9 cellular contexts compared by ENCODE assay signal in genomic region chr4:128461300-128462103, GRCh38.
DNase-seq lines count a peak whose midpoint lies in the region; ATAC-seq, FAIRE-seq and TF ChIP-seq lines count a peak whose summit lies in the region.
"Had no signal": no experiment of that assay in that cellular context is flagged by ENCODE, and none has a peak within 500 bp of the region (broad histone marks: within the 10 kb centered on the region; RNA-seq: fewer than 3 reads in every experiment).

No MANE protein-coding gene starts in this region.

- TF ChIP-seq EP300 in HepG2 (IDR thresholded peaks at IDR 0.05; ENCODE audit: low read depth in 2 of 2, low read length in 2 of 2): no peak
- no peak for TF ChIP-seq EP300 in HepG2 (CRISPR knock-in tag; IDR thresholded peaks at IDR 0.05; ENCODE audit: borderline replicate concordance)

- H3K79me2 ChIP-seq in HepG2 (ENCODE audit: insufficient read depth, low read length) (no peaks in the 10 kb centered on the region), OCI-LY3 (ENCODE audit: low read length) (no peaks in the 10 kb centered on the region)

- no peak overlapping the region for H3K9ac ChIP-seq in HepG2 (ENCODE audit: insufficient read depth, low read depth, low read length)
- H3K9ac ChIP-seq in OCI-LY3 (ENCODE audit: low read length): no peak overlapping the region

- intact Hi-C loops in HepG2 (cut with micrococcal nuclease; ENCODE audit: unreplicated experiment): no loop called here
- intact Hi-C loops in right lobe of liver (cut with DNase I): no loop called here
- intact Hi-C loops in aorta (cut with DNase I): no loop called here

- H3K4me2 ChIP-seq in HepG2 (ENCODE audit: low read depth, low read length) (no peak overlapping the region), OCI-LY3 (ENCODE audit: low read length) (peak overlapping the region; percentile 29; the same call in 1 of the 2 replicates)

- no peak for TF ChIP-seq RAD21 in HepG2 (CRISPR knock-in tag; IDR thresholded peaks at IDR 0.05)

- H3K27ac ChIP-seq in HepG2 (ENCODE audit: extremely low read length, insufficient read depth, low read length): no peak overlapping the region
- no peak overlapping the region for H3K27ac ChIP-seq in right lobe of liver
- no peak overlapping the region for H3K27ac ChIP-seq in OCI-LY3 (ENCODE audit: low read length)
- no peak overlapping the region for H3K27ac ChIP-seq in foreskin keratinocyte
- no peak overlapping the region for H3K27ac ChIP-seq in aorta (ENCODE audit: low read depth in 1 of 2, low read length in 2 of 2)

- peaks cover 3% of the 10 kb centered on the region for H3K4me1 Mint-ChIP-seq in progenitor cell of endocrine pancreas (ENCODE audit: low read depth)
- H3K4me1 Mint-ChIP-seq: nephron had no signal

- H3K27me3 ChIP-seq in HepG2 (ENCODE audit: control insufficient read depth in 1 of 2, insufficient read depth in 2 of 2, low read length in 2 of 2) (no peaks in the 10 kb centered on the region), right lobe of liver (no peaks in the 10 kb centered on the region), OCI-LY3 (ENCODE audit: low read depth, low read length) (no peaks in the 10 kb centered on the region), foreskin keratinocyte (no peaks in the 10 kb centered on the region), aorta (ENCODE audit: control insufficient read depth in 1 of 2, insufficient read depth in 2 of 2, low read length in 1 of 2) (no peaks in the 10 kb centered on the region)

- no peak; the same call in 2 of the 3 replicates for ATAC-seq in HepG2
- ATAC-seq in right lobe of liver: no peak
- peak; percentile 88 for ATAC-seq in foreskin keratinocyte
- ATAC-seq in aorta (ENCODE audit: low FRiP score): peak; percentile 63

- DNase-seq in HepG2 (ENCODE audit: low spot score): no peak
- DNase-seq in right lobe of liver: no peak
- peak in 1 of 2 donors; percentile 46 for DNase-seq in foreskin keratinocyte
- no peak for DNase-seq in aorta
- no peak for DNase-seq in 8988T
- DNase-seq in progenitor cell of endocrine pancreas (ENCODE audit: low spot score, unreplicated experiment): no peak
- DNase-seq in GM20000 (ENCODE audit: low spot score): no peak

- H2AFZ ChIP-seq in HepG2 (ENCODE audit: low read length) (no peak overlapping the region), OCI-LY3 (ENCODE audit: low read depth, low read length) (no peak overlapping the region)

- TF ChIP-seq POLR2A in HepG2 (IDR thresholded peaks at IDR 0.05; ENCODE audit: insufficient read depth in 1 of 2, low read depth in 2 of 2, low read length in 2 of 2) (no peak), right lobe of liver (IDR thresholded peaks at IDR 0.05) (no peak)

- WGBS in HepG2 (ENCODE audit: low lambda C conversion rate): 2% methylated on average over 5 of the region's 5 CpGs
- 68% methylated on average over 5 of the region's 5 CpGs for WGBS in right lobe of liver (ENCODE audit: insufficient coverage, low coverage, low lambda C conversion rate, missing lambda C conversion rate)
- 56 to 57% methylated on average over 5 of the region's 5 CpGs for WGBS in aorta, 2 donors

- no peaks in the 10 kb centered on the region for H3K36me3 Mint-ChIP-seq in progenitor cell of endocrine pancreas (ENCODE audit: insufficient read depth)

- no peaks in the 10 kb centered on the region for H3K9me3 ChIP-seq in HepG2 (ENCODE audit: low read length)
- H3K9me3 ChIP-seq in right lobe of liver: no peaks in the 10 kb centered on the region
- no peaks in the 10 kb centered on the region for H3K9me3 ChIP-seq in OCI-LY3 (ENCODE audit: insufficient read depth, low read length)
- H3K9me3 ChIP-seq in aorta (ENCODE audit: control insufficient read depth, low read length): no peaks in the 10 kb centered on the region

- no peaks in the 10 kb centered on the region for H4K20me1 ChIP-seq in HepG2 (ENCODE audit: insufficient read depth, low read length)
- H4K20me1 ChIP-seq in OCI-LY3 (ENCODE audit: insufficient read depth, low read length): no peaks in the 10 kb centered on the region

- POLR2A ChIA-PET in HepG2 (lab: Yijun Ruan, JAX): no interaction called here

- H3K4me1 ChIP-seq in HepG2 (ENCODE audit: insufficient read depth, low read length): no peaks in the 10 kb centered on the region
- no peaks in the 10 kb centered on the region for H3K4me1 ChIP-seq in right lobe of liver
- H3K4me1 ChIP-seq in OCI-LY3 (ENCODE audit: low read length): peaks cover 11% of the 10 kb centered on the region
- no peaks in the 10 kb centered on the region for H3K4me1 ChIP-seq in foreskin keratinocyte
- H3K4me1 ChIP-seq in aorta (ENCODE audit: control insufficient read depth in 1 of 2, insufficient read depth in 2 of 2, low read length in 2 of 2): no peaks in the 10 kb centered on the region

- H3K36me3 ChIP-seq in HepG2 (replicated peaks in 1 of 2; ENCODE audit: control insufficient read depth in 1 of 2, insufficient read depth in 2 of 2, low read length in 2 of 2): no peaks in the 10 kb centered on the region
- H3K36me3 ChIP-seq in right lobe of liver: no peaks in the 10 kb centered on the region
- no peaks in the 10 kb centered on the region for H3K36me3 ChIP-seq in OCI-LY3 (replicated peaks; ENCODE audit: low read depth, low read length)
- H3K36me3 ChIP-seq in aorta (ENCODE audit: control insufficient read depth in 1 of 2, insufficient read depth in 2 of 2, low read length in 1 of 2): no peaks in the 10 kb centered on the region

- BruUV-seq in HepG2 (replicated peaks; lab: Mats Ljungman, UMichigan): no TSS peak

- H3K4me3 Mint-ChIP-seq in progenitor cell of endocrine pancreas (ENCODE audit: low read depth): no peak overlapping the region
- H3K4me3 Mint-ChIP-seq: nephron had no signal

- TF ChIP-seq CTCF in HepG2 (CRISPR knock-in tag; IDR thresholded peaks at IDR 0.05) (no peak), right lobe of liver (IDR thresholded peaks at IDR 0.05) (no peak), OCI-LY3 (IDR thresholded peaks at IDR 0.05; ENCODE audit: low read depth, low read length) (no peak), foreskin keratinocyte (conservative IDR thresholded peaks at IDR 0.05) (no peak), progenitor cell of endocrine pancreas (IDR thresholded peaks at IDR 0.05; ENCODE audit: unreplicated experiment) (no peak), GM20000 (IDR thresholded peaks at IDR 0.05; ENCODE audit: extremely low read depth, missing control alignments) (no peak)

- no peak overlapping the region for H3K27ac Mint-ChIP-seq in progenitor cell of endocrine pancreas
- H3K27ac Mint-ChIP-seq: nephron had no signal

- CTCF ChIA-PET in HepG2 (lab: Yijun Ruan, JAX; ENCODE audit: low intra/inter-chr PET ratio, low total read pairs): no interaction called here

- in situ Hi-C loops in HepG2 (cut with HindIII; ENCODE audit: extremely low pct_ligation_motif_present, low pct_unique_long_range_greater_than_20kb): no loop called here

- no peaks in the 10 kb centered on the region for H3K9me3 Mint-ChIP-seq in progenitor cell of endocrine pancreas (ENCODE audit: low read depth)
- H3K9me3 Mint-ChIP-seq: nephron had no signal

- no peak for FAIRE-seq in HepG2 (lab: Jason Lieb, UNC)

- H3K27me3 Mint-ChIP-seq in progenitor cell of endocrine pancreas: no peaks in the 10 kb centered on the region

- H3K4me3 ChIP-seq in HepG2 (replicated peaks in 1 of 3; ENCODE audit: insufficient read depth in 1 of 3, low read depth in 2 of 3, low read length in 3 of 3) (no peak overlapping the region), right lobe of liver (no peak overlapping the region), OCI-LY3 (ENCODE audit: low read length) (no peak overlapping the region), aorta (ENCODE audit: low read length in 2 of 2) (no peak overlapping the region)

TF ChIP-seq in HepG2, 621 proteins besides CTCF, POLR2A, EP300 and RAD21:
- TF ChIP-seq NR0B2 (CRISPR knock-in tag; IDR thresholded peaks at IDR 0.05) (no peak), U2AF2 (IDR thresholded peaks at IDR 0.05; ENCODE audit: low read depth, low read length) (no peak), ZFP1 (CRISPR knock-in tag; IDR thresholded peaks at IDR 0.05) (no peak), FOSL2 (CRISPR knock-in tag; IDR thresholded peaks at IDR 0.05) (peak; percentile 68), FIP1L1 (IDR thresholded peaks at IDR 0.05; ENCODE audit: borderline replicate concordance, insufficient read depth, low read depth, low read length) (no peak), NFKBIZ (CRISPR knock-in tag; IDR thresholded peaks at IDR 0.05) (no peak), NR2F1 (CRISPR knock-in tag; IDR thresholded peaks at IDR 0.05) (peak in 1 of 2 experiments; percentile 27; a peak in 1 of 4 replicates)

Comparison
In these comparisons a context has a peak if more than half of its experiments do, and no peak if none do; other contexts are left out.
1. ATAC-seq: peak in foreskin keratinocyte (single experiment) and aorta (single experiment); none in HepG2 (single experiment) and right lobe of liver (0 of 4).